26 cellular contexts compared by ENCODE assay signal in the genomic region with DNA sequence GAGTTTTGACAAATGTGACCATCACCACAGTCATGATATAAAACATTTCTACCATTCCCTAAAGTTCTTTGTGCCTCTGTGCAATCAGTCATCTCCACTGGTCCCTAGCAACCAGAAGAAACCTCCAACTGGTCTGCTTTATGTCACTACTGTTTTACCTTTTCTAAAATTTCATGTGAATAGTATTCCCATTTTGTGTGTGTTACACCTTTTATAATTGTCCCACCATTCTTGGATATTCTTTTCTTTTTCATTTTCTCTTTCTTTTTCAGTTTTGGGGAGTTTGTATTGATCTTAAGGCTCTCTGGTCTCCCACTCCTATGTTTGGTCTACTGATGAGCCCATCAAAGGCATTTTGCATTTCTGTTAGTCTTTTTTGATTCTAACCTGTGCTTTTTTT.
DNase-seq lines count a peak whose midpoint lies in the region; ATAC-seq and TF ChIP-seq lines count a peak whose summit lies in the region.
"Had no signal": no experiment of that assay in that cellular context is flagged by ENCODE, and none has a peak within 500 bp of the region (broad histone marks: within the 10 kb centered on the region; RNA-seq: fewer than 3 reads in every experiment).

No MANE protein-coding gene starts in this region.

- no peaks in the 10 kb centered on the region for H3K9me3 Mint-ChIP-seq in activated T-cell treated with anti-CD3 and anti-CD28 coated beads, Interleukin-2, amount 50 U/mL, for 24 hours
- H3K9me3 Mint-ChIP-seq in HFFc6: no peaks in the 10 kb centered on the region
- H3K9me3 Mint-ChIP-seq in activated B cell treated with CpG ODN at 0.5 μM for 24 hours: no peaks in the 10 kb centered on the region
- H3K9me3 Mint-ChIP-seq in osteocyte (ENCODE audit: unreplicated experiment): no peaks in the 10 kb centered on the region
- H3K9me3 Mint-ChIP-seq: CD8-positive, alpha-beta memory T cell had no signal

- no peak for DNase-seq in activated T-cell treated with anti-CD3 and anti-CD28 coated beads, Interleukin-2, amount 50 U/mL, for 24 hours
- DNase-seq in activated T-cell treated with anti-CD3 and anti-CD28 coated beads, Interleukin-2, amount 50 U/mL, for 1 hour: no peak
- DNase-seq in HFFc6 (no peak), activated B cell treated with CpG ODN at 0.5 μM for 24 hours (no peak), osteocyte (ENCODE audit: extremely low spot score, unreplicated experiment) (no peak), NCI-H774 (lab: John Stamatoyannopoulos, UW) (no peak), GM13976 (ENCODE audit: low spot score) (no peak)
- DNase-seq: AML-193; CD8-positive, alpha-beta memory T cell; DMS 273 treated with DMSO at 0.1 percent for 48 hours; DMS79; EL; GDM1; HCEC 1CT; IMR-90; KG1; MG63; NCI-H1417; NCI-H1694; NCI-H2029 treated with DMSO at 0.1 percent for 48 hours; NCI-H2227 treated with DMSO at 0.1 percent for 48 hours; NCI-H526 treated with DMSO at 0.1 percent for 48 hours; SHP77 treated with DMSO at 0.1 percent for 48 hours had no signal

- H3K4me3 Mint-ChIP-seq in activated T-cell treated with anti-CD3 and anti-CD28 coated beads, Interleukin-2, amount 50 U/mL, for 24 hours: no peak overlapping the region
- H3K4me3 Mint-ChIP-seq in HFFc6: no peak overlapping the region
- H3K4me3 Mint-ChIP-seq in activated B cell treated with CpG ODN at 0.5 μM for 24 hours: no peak overlapping the region
- no peak overlapping the region for H3K4me3 Mint-ChIP-seq in osteocyte (ENCODE audit: unreplicated experiment)
- H3K4me3 Mint-ChIP-seq: CD8-positive, alpha-beta memory T cell had no signal

- H3K27ac Mint-ChIP-seq in activated T-cell treated with anti-CD3 and anti-CD28 coated beads, Interleukin-2, amount 50 U/mL, for 24 hours: peak overlapping the region; percentile 70
- H3K27ac Mint-ChIP-seq in HFFc6 (0 out of 2 replicates have a peak overlapping the region, but pooled peaks have one; percentile 53), activated B cell treated with CpG ODN at 0.5 μM for 24 hours (peak overlapping the region; percentile 47), osteocyte (ENCODE audit: unreplicated experiment) (peak overlapping the region; percentile 55)

- no peak for TF ChIP-seq CTCF in HFFc6 (IDR thresholded peaks at IDR 0.05)
- no peak for TF ChIP-seq CTCF in activated B cell treated with CpG ODN at 0.5 μM for 24 hours (IDR thresholded peaks at IDR 0.05)
- no peak for TF ChIP-seq CTCF in osteocyte (IDR thresholded peaks at IDR 0.05)
- no peak for TF ChIP-seq CTCF in GM13976 (IDR thresholded peaks at IDR 0.05; ENCODE audit: borderline replicate concordance, control extremely low read depth, extremely low read depth, insufficient read depth, missing control alignments)

- peaks cover 46% of the 10 kb centered on the region for H3K4me1 Mint-ChIP-seq in activated T-cell treated with anti-CD3 and anti-CD28 coated beads, Interleukin-2, amount 50 U/mL, for 24 hours (ENCODE audit: low read depth)
- H3K4me1 Mint-ChIP-seq in HFFc6 (ENCODE audit: low read depth) (peaks cover 29% of the 10 kb centered on the region), activated B cell treated with CpG ODN at 0.5 μM for 24 hours (peaks cover 33% of the 10 kb centered on the region), osteocyte (ENCODE audit: unreplicated experiment) (peaks cover 22% of the 10 kb centered on the region)

- peaks cover 77% of the 10 kb centered on the region for H3K36me3 Mint-ChIP-seq in activated T-cell treated with anti-CD3 and anti-CD28 coated beads, Interleukin-2, amount 50 U/mL, for 24 hours (ENCODE audit: low read depth)
- H3K36me3 Mint-ChIP-seq in HFFc6 (ENCODE audit: low read depth) (no peaks in the 10 kb centered on the region), activated B cell treated with CpG ODN at 0.5 μM for 24 hours (ENCODE audit: low read depth) (peaks cover 69% of the 10 kb centered on the region), osteocyte (ENCODE audit: unreplicated experiment) (peaks cover 4% of the 10 kb centered on the region)

- in situ Hi-C loops in GM13976 (cut with MboI; ENCODE audit: low sequenced_read_pairs, unreplicated experiment): no loop called here

- ATAC-seq in activated B cell treated with CpG ODN at 0.5 μM for 24 hours (ENCODE audit: low read depth) (no peak), HG02642 (IDR thresholded peaks at IDR 0.05; ENCODE audit: poor library complexity, unreplicated experiment) (no peak)
- ATAC-seq: A549, Panc1 had no signal

- intact Hi-C loops in activated B cell treated with CpG ODN at 0.5 μM for 24 hours (cut with micrococcal nuclease): no loop called here

- CTCF ChIA-PET in activated B cell treated with CpG ODN at 0.5 μM for 24 hours (lab: Charles Lee): interaction anchor here (1.9 kb wide), 1 partner anchor 213 kb away, joined by 9 read pairs; no protein-coding TSS in a partner anchor

- H3K27me3 Mint-ChIP-seq in activated T-cell treated with anti-CD3 and anti-CD28 coated beads, Interleukin-2, amount 50 U/mL, for 24 hours: no peaks in the 10 kb centered on the region
- H3K27me3 Mint-ChIP-seq in HFFc6 (ENCODE audit: insufficient read depth): no peaks in the 10 kb centered on the region
- H3K27me3 Mint-ChIP-seq in activated B cell treated with CpG ODN at 0.5 μM for 24 hours: no peaks in the 10 kb centered on the region
- H3K27me3 Mint-ChIP-seq in osteocyte (ENCODE audit: unreplicated experiment): no peaks in the 10 kb centered on the region
- H3K27me3 Mint-ChIP-seq: CD8-positive, alpha-beta memory T cell had no signal

- POLR2A ChIA-PET in activated B cell treated with CpG ODN at 0.5 μM for 24 hours (lab: Charles Lee): no interaction called here
